Comparison of ENCODE assay signal across 8 cellular contexts in genomic region chr1:162561037-162561615, GRCh38. TPM values are rescaled to one million over a fixed set of nuclear protein-coding genes. Genes with fewer than 3 reads are reported as not detected.
DNase-seq lines count a peak whose midpoint lies in the region; ATAC-seq and TF ChIP-seq lines count a peak whose summit lies in the region.

No MANE protein-coding gene starts in this region.

- peak overlapping the region; percentile 76 for H3K4me3 ChIP-seq in GM06990 (replicated peaks; ENCODE audit: low read depth, low read length)
- H3K4me3 ChIP-seq in NB4 (ENCODE audit: low read depth, low read length), result peak overlapping the region; percentile 48

- H3K27me3 ChIP-seq in GM06990 (replicated peaks; ENCODE audit: control insufficient read depth, insufficient read depth, low read length), result no peaks in the 10 kb centered on the region

- TF ChIP-seq POLR2A in NB4 (IDR thresholded peaks at IDR 0.05; ENCODE audit: extremely low read depth, insufficient read length), result no peak

- no peaks in the 10 kb centered on the region for H3K36me3 ChIP-seq in GM06990 (ENCODE audit: control insufficient read depth, insufficient read depth, low read length)

- peak; percentile 95 for DNase-seq in GM06990 (ENCODE audit: extremely low read depth, insufficient read length)
- peak; percentile 95 for DNase-seq in NB4 (ENCODE audit: low read depth)
- DNase-seq in SK-N-DZ (ENCODE audit: low spot score), result peak; percentile 97
- peak; percentile 99 for DNase-seq in activated naive CD4-positive, alpha-beta T cell treated with anti-CD3 and anti-CD28 coated beads, Interleukin-2, amount 50 U/mL, for 16 hours
- DNase-seq in globus pallidus (ENCODE audit: low spot score), result peak; percentile 97
- DNase-seq in occipital lobe (lab: John Stamatoyannopoulos, UW), result peak; percentile 98

- TF ChIP-seq CTCF in GM06990 (IDR thresholded peaks at IDR 0.05; ENCODE audit: insufficient read depth, low read length, poor library complexity, severe bottlenecking) (no peak), NB4 (IDR thresholded peaks at IDR 0.05; ENCODE audit: low read depth, low read length) (no peak)

- ATAC-seq in HG02571 (IDR thresholded peaks at IDR 0.05; ENCODE audit: unreplicated experiment), result peak; percentile 95

- H3K27ac ChIP-seq in temporal lobe (ENCODE audit: low read depth, low read length), result peak overlapping the region; percentile 85

RNA-seq across cellular contexts. Expression of gene UAP1, which starts 0.4 kb away (rescaled TPM):
- 50.8 and 59.4 TPM in 2 replicates for polyA plus RNA-seq in SK-N-DZ (2014; cell fraction: cytosol; rRNA removed)
- 35.3 and 48.6 TPM in 2 replicates for polyA plus RNA-seq in SK-N-DZ (2014; cell fraction: nucleus; rRNA removed)
- 45.7 TPM for total RNA-seq in occipital lobe
- total RNA-seq in temporal lobe, result 30.0 TPM

Comparison
In these comparisons a context has a peak if more than half of its experiments do, and no peak if none do; other contexts are left out.
1. Peak in every context shown above with its lines: DNase-seq, ATAC-seq, H3K4me3 ChIP-seq and H3K27ac ChIP-seq.